Comparison of ENCODE assay signal across 16 cellular contexts in the genomic region with DNA sequence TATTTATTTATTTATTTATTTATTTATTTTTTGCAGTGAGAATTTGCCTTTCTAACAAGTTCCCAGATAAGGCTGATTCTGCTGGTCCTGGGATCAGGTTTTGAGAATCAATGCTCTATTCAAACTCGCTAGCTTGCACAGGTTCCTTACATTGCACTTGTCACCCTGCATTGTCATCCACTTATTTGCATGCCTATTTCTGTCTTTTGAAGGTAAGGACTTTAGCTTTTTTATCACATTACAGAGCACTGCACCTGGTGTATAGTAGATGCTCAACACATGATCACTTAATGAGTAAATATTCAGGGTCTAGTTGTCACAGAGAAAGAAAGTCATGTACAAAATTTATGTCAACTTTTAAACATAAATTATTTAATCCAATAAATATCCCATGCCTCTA.
DNase-seq lines count a peak whose midpoint lies in the region; ATAC-seq, FAIRE-seq and TF ChIP-seq lines count a peak whose summit lies in the region.
"Had no signal": no experiment of that assay in that cellular context is flagged by ENCODE, and none has a peak within 500 bp of the region (broad histone marks: within the 10 kb centered on the region; RNA-seq: fewer than 3 reads in every experiment).

No MANE protein-coding gene starts in this region.

- H4K20me1 ChIP-seq in DND-41 (ENCODE audit: insufficient read depth, low read length) = no peaks in the 10 kb centered on the region

- peaks cover 2% of the 10 kb centered on the region; the same call in 1 of the 2 replicates for H3K36me3 ChIP-seq in DND-41 (ENCODE audit: insufficient read depth, low read length)

- no peak overlapping the region for H3K4me2 ChIP-seq in DND-41 (ENCODE audit: insufficient read depth, low read length)

- no peak for FAIRE-seq in frontal cortex (lab: Jason Lieb, UNC)

- ATAC-seq in DND-41 (ENCODE audit: insufficient read depth, low read depth) (no peak), HG03378 (IDR thresholded peaks at IDR 0.05; ENCODE audit: unreplicated experiment) (peak; percentile 21), HG03442 (IDR thresholded peaks at IDR 0.05; ENCODE audit: unreplicated experiment) (no peak)
- ATAC-seq: effector memory CD8-positive, alpha-beta T cell; stimulated activated naive B cell treated with anti-CD40 and anti-IgM and Interleukin-4, amounts not matched to agents 10 μg/mL and 1 μg/mL and 100 μg/mL, for 72 hours had no signal

- no peaks in the 10 kb centered on the region for H3K79me2 ChIP-seq in DND-41 (ENCODE audit: insufficient read depth, low read length)

- no peak overlapping the region for H3K9ac ChIP-seq in DND-41 (ENCODE audit: low read depth, low read length)

- peaks cover 57% of the 10 kb centered on the region for H3K4me1 ChIP-seq in DND-41 (ENCODE audit: insufficient read depth, low read length)

- DNase-seq in DND-41 (no peak), GM13977 (ENCODE audit: low spot score) (peak; percentile 22), germinal center (ENCODE audit: low spot score) (peak; percentile 40), frontal cortex (ENCODE audit: low spot score in 2 of 2) (no peak), cortex of kidney (lab: John Stamatoyannopoulos, UW) (no peak)
- DNase-seq: AML-193; cerebellar nuclear complex; effector memory CD8-positive, alpha-beta T cell; KBM-7; nephron progenitor cell; SIG-M5; stimulated activated naive B cell treated with anti-CD40 and anti-IgM and Interleukin-4, amounts not matched to agents 10 μg/mL and 1 μg/mL and 100 μg/mL, for 72 hours; T-helper 2 cell; trophoblast cell had no signal

- peak overlapping the region; percentile 50; the same call in 1 of the 2 replicates for H3K27ac ChIP-seq in DND-41 (ENCODE audit: low read length)

- H3K4me3 ChIP-seq in DND-41 (ENCODE audit: low read depth in 1 of 2, low read length in 2 of 2) = no peak overlapping the region

- in situ Hi-C loops in GM13977 (cut with MboI; ENCODE audit: low pct_unique_long_range_greater_than_20kb, low sequenced_read_pairs, unreplicated experiment) = no loop called here

- no peak overlapping the region for H2AFZ ChIP-seq in DND-41 (ENCODE audit: low read depth, low read length)

- peaks cover 14% of the 10 kb centered on the region for H3K9me3 ChIP-seq in DND-41 (ENCODE audit: insufficient read depth, low read length, severe bottlenecking)

- TF ChIP-seq CTCF in DND-41 (IDR thresholded peaks at IDR 0.05; ENCODE audit: borderline replicate concordance, extremely low read depth, low read length, poor library complexity, severe bottlenecking) (no peak), GM13977 (IDR thresholded peaks at IDR 0.05; ENCODE audit: extremely low read depth, insufficient read depth, missing control alignments) (no peak)

- H3K27me3 ChIP-seq in DND-41 (ENCODE audit: insufficient read depth, low read length, poor library complexity) = no peaks in the 10 kb centered on the region

Comparison
In these comparisons a context has a peak if more than half of its experiments do, and no peak if none do; other contexts are left out.
1. DNase-seq: peak in GM13977 (single experiment) and germinal center (single experiment); none in DND-41 (single experiment), frontal cortex (0 of 2) and cortex of kidney (single experiment).